Comparison of ENCODE assay signal across 11 cellular contexts in genomic region chr10:123808873-123809272, GRCh38.
DNase-seq lines count a peak whose midpoint lies in the region; ATAC-seq, FAIRE-seq and TF ChIP-seq lines count a peak whose summit lies in the region.
"Had no signal": no experiment of that assay in that cellular context is flagged by ENCODE, and none has a peak within 500 bp of the region (broad histone marks: within the 10 kb centered on the region; RNA-seq: fewer than 3 reads in every experiment).

No MANE protein-coding gene starts in this region.

- H3K36me3 Mint-ChIP-seq in HFFc6 (ENCODE audit: low read depth) (no peaks in the 10 kb centered on the region), endodermal cell (ENCODE audit: low read depth) (no peaks in the 10 kb centered on the region)
- H3K36me3 Mint-ChIP-seq: naive thymus-derived CD4-positive, alpha-beta T cell had no signal

- TF ChIP-seq CTCF in AG04449 (IDR thresholded peaks at IDR 0.05; ENCODE audit: insufficient read depth, low read length, missing control alignments): no peak
- TF ChIP-seq CTCF in HFFc6 (IDR thresholded peaks at IDR 0.05): no peak
- no peak for TF ChIP-seq CTCF in K562 (IDR thresholded peaks at IDR 0.05 in 2 of 3, conservative IDR thresholded peaks at IDR 0.05 in 1 of 3; ENCODE audit: insufficient read depth in 2 of 3, low read depth in 1 of 3, low read length in 3 of 3)
- TF ChIP-seq CTCF in keratinocyte (optimal IDR thresholded peaks at IDR 0.05 in 1 of 3, IDR thresholded peaks at IDR 0.05 in 1 of 3, conservative IDR thresholded peaks at IDR 0.05 in 1 of 3; ENCODE audit: extremely low read depth in 1 of 3, insufficient read depth in 2 of 3, low read length in 3 of 3): no peak
- TF ChIP-seq CTCF in endodermal cell (conservative IDR thresholded peaks at IDR 0.05): no peak
- no peak for TF ChIP-seq CTCF in BE2C (IDR thresholded peaks at IDR 0.05; ENCODE audit: low read depth, low read length)

- H3K27ac Mint-ChIP-seq in HFFc6 (peak overlapping the region; percentile 85), endodermal cell (no peak overlapping the region)
- H3K27ac Mint-ChIP-seq: naive thymus-derived CD4-positive, alpha-beta T cell had no signal

- TF ChIP-seq POLR2A in K562 (conservative IDR thresholded peaks at IDR 0.05): no peak

- H3K36me3 ChIP-seq in K562 (ENCODE audit: control insufficient read depth, insufficient read depth, low read length) (no peaks in the 10 kb centered on the region), keratinocyte (ENCODE audit: control insufficient read depth in 2 of 2, extremely low read depth in 1 of 2, insufficient read depth in 2 of 2, low read length in 2 of 2) (no peaks in the 10 kb centered on the region), endodermal cell (ENCODE audit: control insufficient read depth, insufficient read depth, low read length) (no peaks in the 10 kb centered on the region), BE2C (no peaks in the 10 kb centered on the region)

- FAIRE-seq in K562 (lab: Jason Lieb, UNC) (no peak), keratinocyte (lab: Jason Lieb, UNC) (peak; percentile 94)

- CTCF ChIA-PET in AG04449 (lab: Yijun Ruan, JAX) (no interaction called here), K562 (lab: Yijun Ruan, JAX; ENCODE audit: low intra/inter-chr PET ratio) (no interaction called here)

- DNase-seq in AG04449 (ENCODE audit: low read depth, low spot score): peak; percentile 64
- DNase-seq in HFFc6: peak; percentile 90
- no peak for DNase-seq in K562 (ENCODE audit: extremely low read depth in 1 of 4, low spot score in 3 of 4)
- DNase-seq in keratinocyte (ENCODE audit: low read depth, low spot score): no peak
- no peak for DNase-seq in KG1 (lab: John Stamatoyannopoulos, UW)
- no peak for DNase-seq in endodermal cell
- no peak for DNase-seq in BE2C
- DNase-seq: cerebellar nuclear complex; naive thymus-derived CD4-positive, alpha-beta T cell; NCI-H1417 treated with DMSO at 0.1 percent for 48 hours had no signal

- ATAC-seq in K562: no peak
- no peak for ATAC-seq in GM19324 (IDR thresholded peaks at IDR 0.05; ENCODE audit: low FRiP score, unreplicated experiment)
- ATAC-seq: naive thymus-derived CD4-positive, alpha-beta T cell had no signal

- H3K27ac ChIP-seq in K562 (ENCODE audit: extremely low read depth, low read depth, low read length) (no peak overlapping the region), keratinocyte (ENCODE audit: control insufficient read depth, insufficient read depth, low read length) (peak overlapping the region; percentile 65), endodermal cell (ENCODE audit: low read depth, low read length) (no peak overlapping the region)

- H3K9me3 Mint-ChIP-seq in HFFc6 (no peaks in the 10 kb centered on the region; the same call in 1 of the 2 replicates), endodermal cell (no peaks in the 10 kb centered on the region)
- H3K9me3 Mint-ChIP-seq: naive thymus-derived CD4-positive, alpha-beta T cell had no signal

- BruUV-seq in K562 (replicated peaks; lab: Mats Ljungman, UMichigan): no TSS peak

- H3K4me1 Mint-ChIP-seq in HFFc6 (ENCODE audit: low read depth): peaks cover 36% of the 10 kb centered on the region; the same call in 1 of the 2 replicates
- no peaks in the 10 kb centered on the region for H3K4me1 Mint-ChIP-seq in endodermal cell
- H3K4me1 Mint-ChIP-seq: naive thymus-derived CD4-positive, alpha-beta T cell had no signal

- dilution Hi-C loops in keratinocyte (cut with MboI; ENCODE audit: extremely low pct_ligation_motif_present, low sequenced_read_pairs): no loop called here

- no peak overlapping the region for H3K9ac ChIP-seq in K562 (ENCODE audit: insufficient read depth in 1 of 2, low read depth in 2 of 2, low read length in 2 of 2)
- no peak overlapping the region for H3K9ac ChIP-seq in keratinocyte (ENCODE audit: control insufficient read depth, extremely low read depth, insufficient read depth, low read length)
- no peak overlapping the region for H3K9ac ChIP-seq in endodermal cell (ENCODE audit: extremely low read depth, low read length, poor library complexity, severe bottlenecking)

- H2AFZ ChIP-seq in K562 (ENCODE audit: low read depth, low read length) (no peak overlapping the region), keratinocyte (ENCODE audit: control insufficient read depth, low read length) (no peak overlapping the region)

- H3K79me2 ChIP-seq in K562 (ENCODE audit: control insufficient read depth, insufficient read depth, low read length): no peaks in the 10 kb centered on the region
- no peaks in the 10 kb centered on the region for H3K79me2 ChIP-seq in keratinocyte (ENCODE audit: control insufficient read depth, insufficient read depth, low read length)

- H3K9me3 ChIP-seq in K562 (replicated peaks; ENCODE audit: control insufficient read depth, insufficient read depth, low read depth, low read length) (no peaks in the 10 kb centered on the region), keratinocyte (ENCODE audit: control insufficient read depth, low read depth, low read length) (no peaks in the 10 kb centered on the region), endodermal cell (ENCODE audit: control insufficient read depth, low read length) (no peaks in the 10 kb centered on the region), BE2C (no peaks in the 10 kb centered on the region)

- TF ChIP-seq EP300 in K562 (IDR thresholded peaks at IDR 0.05; ENCODE audit: low read length): no peak

- no peaks in the 10 kb centered on the region for H3K27me3 Mint-ChIP-seq in HFFc6 (ENCODE audit: insufficient read depth)
- no peaks in the 10 kb centered on the region for H3K27me3 Mint-ChIP-seq in endodermal cell (ENCODE audit: insufficient read depth)

- in situ Hi-C loops in K562 (cut with MboI): no loop called here

- H3K4me2 ChIP-seq in K562 (ENCODE audit: insufficient read depth, low read length) (no peak overlapping the region), keratinocyte (ENCODE audit: control insufficient read depth, extremely low read depth, insufficient read depth, low read depth, low read length) (peak overlapping the region; percentile 40)

- H4K20me1 ChIP-seq in K562 (replicated peaks; ENCODE audit: control insufficient read depth, insufficient read depth, low read length) (no peaks in the 10 kb centered on the region), keratinocyte (ENCODE audit: control insufficient read depth, extremely low read depth, insufficient read depth, low read length) (no peaks in the 10 kb centered on the region)

- H3K4me3 ChIP-seq in AG04449 (ENCODE audit: low read depth, low read length) (no peak overlapping the region), K562 (no peak overlapping the region), keratinocyte (ENCODE audit: control insufficient read depth in 2 of 3, extremely low read depth in 1 of 3, insufficient read depth in 2 of 3, low read depth in 1 of 3, low read length in 3 of 3) (no peak overlapping the region), endodermal cell (ENCODE audit: low read length) (no peak overlapping the region), BE2C (ENCODE audit: low read depth, low read length) (no peak overlapping the region)

- H3K4me1 ChIP-seq in K562 (replicated peaks in 1 of 2; ENCODE audit: control insufficient read depth in 2 of 2, insufficient read depth in 2 of 2, low read length in 2 of 2) (no peaks in the 10 kb centered on the region), keratinocyte (ENCODE audit: control insufficient read depth, extremely low read depth, insufficient read depth, low read length) (peaks cover 16% of the 10 kb centered on the region), endodermal cell (ENCODE audit: control insufficient read depth, insufficient read depth, low read length) (no peaks in the 10 kb centered on the region), BE2C (no peaks in the 10 kb centered on the region)

- H3K9me1 ChIP-seq in K562 (ENCODE audit: control insufficient read depth, insufficient read depth, low read length) (no peaks in the 10 kb centered on the region), keratinocyte (ENCODE audit: control insufficient read depth, extremely low read depth, insufficient read depth, low read length) (no peaks in the 10 kb centered on the region)

- H3K27me3 ChIP-seq in K562 (ENCODE audit: control insufficient read depth in 2 of 2, insufficient read depth in 2 of 2, low read length in 2 of 2) (no peaks in the 10 kb centered on the region), keratinocyte (ENCODE audit: control insufficient read depth, extremely low read depth, insufficient read depth, low read length) (no peaks in the 10 kb centered on the region), endodermal cell (ENCODE audit: control insufficient read depth, insufficient read depth, low read length, poor library complexity, severe bottlenecking) (no peaks in the 10 kb centered on the region), BE2C (no peaks in the 10 kb centered on the region)

- H3K4me3 Mint-ChIP-seq in HFFc6 (peak overlapping the region; percentile 35; the same call in 1 of the 2 replicates), endodermal cell (no peak overlapping the region)
- H3K4me3 Mint-ChIP-seq: naive thymus-derived CD4-positive, alpha-beta T cell had no signal

- TF ChIP-seq RAD21 in K562 (CRISPR knock-in tag; conservative IDR thresholded peaks at IDR 0.05 in 1 of 2, IDR thresholded peaks at IDR 0.05 in 1 of 2): no peak

- POLR2A ChIA-PET in AG04449 (lab: Yijun Ruan, JAX) (no interaction called here), K562 (lab: Yijun Ruan, JAX) (no interaction called here)

- 0% methylated on average over 5 of the region's 5 CpGs for WGBS in K562 (ENCODE audit: insufficient coverage, low coverage, missing lambda C conversion rate)
- WGBS in endodermal cell (ENCODE audit: insufficient coverage in 1 of 2, insufficient read length in 1 of 2), 2 experiments: 89 to 92% methylated on average over 5 of the region's 5 CpGs

- intact Hi-C loops in K562 (cut with micrococcal nuclease): no loop called here

TF ChIP-seq in K562, 482 proteins besides CTCF, POLR2A, EP300 and RAD21 (continues in another document):
- TF ChIP-seq STAT6 (CRISPR knock-in tag; IDR thresholded peaks at IDR 0.05): no peak
- TF ChIP-seq RBFOX2 (IDR thresholded peaks at IDR 0.05; ENCODE audit: low read depth, low read length): no peak

Comparison
In these comparisons a context has a peak if more than half of its experiments do, and no peak if none do; other contexts are left out.
1. DNase-seq: peak in AG04449 (single experiment) and HFFc6 (single experiment); none in K562 (0 of 4), keratinocyte (single experiment), KG1 (single experiment), endodermal cell (single experiment) and BE2C (single experiment).